Comparison of ENCODE assay signal across 1 cellular context in the genomic region with DNA sequence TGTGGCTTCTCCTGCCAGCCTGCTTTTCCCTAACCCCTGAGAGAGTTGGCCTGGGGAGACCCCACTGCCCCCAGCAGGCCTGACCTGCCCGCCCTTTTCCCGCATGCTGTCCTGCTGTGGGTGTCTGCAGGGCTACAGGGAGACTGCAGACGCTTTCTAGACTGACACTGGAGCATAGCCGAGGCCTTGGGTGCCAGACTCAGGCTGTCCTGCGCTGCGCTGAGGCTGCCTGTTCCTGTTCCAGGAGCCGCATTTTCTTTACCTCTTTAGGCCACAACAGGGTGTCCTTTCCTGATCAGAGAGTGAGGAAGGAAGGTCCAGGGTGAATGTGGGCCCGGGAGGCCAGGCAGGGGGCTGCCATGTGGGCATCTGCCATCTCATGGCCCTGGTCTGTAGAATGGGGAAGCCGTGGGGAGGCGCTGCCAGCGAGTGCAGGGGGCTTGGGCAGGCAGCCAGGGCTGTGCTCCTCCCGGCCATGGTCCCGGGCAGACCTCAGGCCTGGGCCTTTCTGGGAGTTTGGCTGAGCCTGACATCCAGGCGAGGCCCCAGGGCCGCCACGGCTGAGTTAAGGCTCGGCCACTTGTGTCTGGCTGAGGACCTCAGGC.
TF ChIP-seq lines count a peak whose summit lies in the region.

No MANE protein-coding gene starts in this region.

TF ChIP-seq in H1, 55 proteins besides CTCF, POLR2A, EP300 and RAD21:
- TF ChIP-seq EGR1 (IDR thresholded peaks at IDR 0.05; ENCODE audit: borderline replicate concordance, low read depth, low read length) (no peak), CTBP2 (IDR thresholded peaks at IDR 0.05; ENCODE audit: borderline replicate concordance, insufficient read depth, insufficient read length, low read length) (no peak), BACH1 (IDR thresholded peaks at IDR 0.05; ENCODE audit: low read length) (no peak), SRF (IDR thresholded peaks at IDR 0.05; ENCODE audit: low read depth, low read length) (no peak), SP1 (IDR thresholded peaks at IDR 0.05; ENCODE audit: low read depth, low read length) (peak; percentile 67; the same call in 1 of the 2 replicates)
